ENCODE assay signal across 13 cellular contexts in genomic region chr4:156113138-156113537, GRCh38.
DNase-seq lines count a peak whose midpoint lies in the region; TF ChIP-seq lines count a peak whose summit lies in the region.
"Had no signal": no experiment of that assay in that cellular context is flagged by ENCODE, and none has a peak within 500 bp of the region (broad histone marks: within the 10 kb centered on the region; RNA-seq: fewer than 3 reads in every experiment).

No MANE protein-coding gene starts in this region.

- peak; percentile 1 for DNase-seq in NCI-H2196 (lab: John Stamatoyannopoulos, UW; ENCODE audit: unreplicated experiment)
- DNase-seq in NCI-H2196 treated with DMSO at 0.1 percent for 48 hours (lab: John Stamatoyannopoulos, UW; ENCODE audit: unreplicated experiment) = no peak
- DNase-seq in astrocyte of the spinal cord (ENCODE audit: low read depth, low spot score) = no peak
- no peak for DNase-seq in progenitor cell of endocrine pancreas (ENCODE audit: low spot score, unreplicated experiment)
- DNase-seq in DMS114 treated with DMSO at 0.1 percent for 48 hours (lab: John Stamatoyannopoulos, UW; ENCODE audit: unreplicated experiment) = no peak
- DNase-seq in globus pallidus (ENCODE audit: low spot score) = no peak
- no peak for DNase-seq in activated CD4-positive, alpha-beta T cell treated with anti-CD3 and anti-CD28 coated beads for 48 hours
- DNase-seq: activated CD4-positive, alpha-beta T cell treated with anti-CD3 and anti-CD28 coated beads, Interleukin-2, amount 50 U/mL, for 48 hours; kidney glomerular epithelial cell; pancreas; tibial artery had no signal

- no peaks in the 10 kb centered on the region for H3K4me1 Mint-ChIP-seq in progenitor cell of endocrine pancreas (ENCODE audit: low read depth)
- H3K4me1 Mint-ChIP-seq: B cell had no signal

- TF ChIP-seq CTCF in LNCAP (IDR thresholded peaks at IDR 0.05) = peak; percentile 30; the same call in 1 of the 2 replicates
- TF ChIP-seq CTCF in astrocyte of the spinal cord (IDR thresholded peaks at IDR 0.05; ENCODE audit: low read depth, low read length) = peak; percentile 10
- peak; percentile 33 for TF ChIP-seq CTCF in progenitor cell of endocrine pancreas (IDR thresholded peaks at IDR 0.05; ENCODE audit: unreplicated experiment)

- no peak overlapping the region for H3K4me3 Mint-ChIP-seq in progenitor cell of endocrine pancreas (ENCODE audit: low read depth)
- H3K4me3 Mint-ChIP-seq: B cell had no signal

- no peak overlapping the region for H3K4me3 ChIP-seq in astrocyte of the spinal cord (ENCODE audit: low read depth, low read length)
- H3K4me3 ChIP-seq: pancreas, tibial artery had no signal

- no peaks in the 10 kb centered on the region for H3K36me3 Mint-ChIP-seq in progenitor cell of endocrine pancreas (ENCODE audit: insufficient read depth)

- H3K27me3 Mint-ChIP-seq in progenitor cell of endocrine pancreas = no peaks in the 10 kb centered on the region
- H3K27me3 Mint-ChIP-seq: B cell had no signal

- H3K27ac Mint-ChIP-seq in progenitor cell of endocrine pancreas = no peak overlapping the region
- H3K27ac Mint-ChIP-seq: B cell had no signal

- in situ Hi-C loops in astrocyte of the spinal cord (cut with HindIII; ENCODE audit: low sequenced_read_pairs) = no loop called here

- H3K9me3 Mint-ChIP-seq in progenitor cell of endocrine pancreas (ENCODE audit: low read depth) = peaks cover 3% of the 10 kb centered on the region
